ENCODE assay signal across 8 cellular contexts in the genomic region with DNA sequence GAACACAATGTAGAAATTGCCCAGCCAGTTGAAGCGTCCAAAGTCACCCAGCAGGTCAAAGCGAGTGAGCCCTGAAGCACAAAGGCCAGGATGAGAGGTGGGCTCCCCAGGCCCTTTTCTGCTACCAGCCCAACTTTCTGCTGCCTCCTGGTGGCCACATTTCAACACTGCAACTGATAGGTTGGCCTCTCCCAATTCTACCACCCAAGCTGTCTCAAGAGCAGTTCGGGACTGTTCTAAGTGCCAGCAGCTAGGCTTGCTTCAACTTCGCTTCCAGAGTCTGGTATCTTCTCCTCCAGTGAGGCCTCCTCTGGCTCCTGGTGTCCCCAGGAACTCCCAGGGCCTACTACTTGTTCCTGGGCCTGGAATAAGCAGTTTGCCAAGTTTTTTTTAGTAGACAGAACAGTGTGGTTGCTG. TPM values are rescaled to one million over a fixed set of nuclear protein-coding genes. Genes with fewer than 3 reads are reported as not detected.
DNase-seq lines count a peak whose midpoint lies in the region; FAIRE-seq and TF ChIP-seq lines count a peak whose summit lies in the region.

No MANE protein-coding gene starts in this region.

- H3F3A ChIP-seq in neural progenitor cell (ENCODE audit: low read depth): peaks cover 24% of the 10 kb centered on the region

- no peak overlapping the region for H2AFZ ChIP-seq in neural progenitor cell (replicated peaks)

- H3K4me1 Mint-ChIP-seq in neural progenitor cell: peaks cover 18% of the 10 kb centered on the region

- H3K27me3 ChIP-seq in neural progenitor cell: peaks cover 27% of the 10 kb centered on the region

- no peak overlapping the region for H3K4me2 ChIP-seq in neural progenitor cell

- no peaks in the 10 kb centered on the region for H3K9me3 Mint-ChIP-seq in neural progenitor cell

- no peak overlapping the region for H3K27ac Mint-ChIP-seq in neural progenitor cell

- H3K27me3 Mint-ChIP-seq in neural progenitor cell (ENCODE audit: insufficient read depth, low read depth): peaks cover 29% of the 10 kb centered on the region

- H3K79me2 ChIP-seq in neural progenitor cell (ENCODE audit: low read depth): no peaks in the 10 kb centered on the region

- H4K20me1 ChIP-seq in neural progenitor cell (ENCODE audit: low read depth): peaks cover 27% of the 10 kb centered on the region

- peak; percentile 77 for TF ChIP-seq CTCF in epithelial cell of proximal tubule (conservative IDR thresholded peaks at IDR 0.05; ENCODE audit: low read depth, low read length)
- peak; percentile 81 for TF ChIP-seq CTCF in neural progenitor cell (IDR thresholded peaks at IDR 0.05)

- FAIRE-seq in urothelium cell line (lab: Jason Lieb, UNC): no peak

- no peaks in the 10 kb centered on the region for H3K36me3 ChIP-seq in neural progenitor cell

- no peak overlapping the region for H3K9ac ChIP-seq in neural progenitor cell

- H3K9me3 ChIP-seq in neural progenitor cell (ENCODE audit: low read depth): no peaks in the 10 kb centered on the region

- peaks cover 19% of the 10 kb centered on the region for H3K4me1 ChIP-seq in neural progenitor cell

- H3K36me3 Mint-ChIP-seq in neural progenitor cell: peaks cover 32% of the 10 kb centered on the region

- peak overlapping the region; percentile 18 for H3K4me3 Mint-ChIP-seq in neural progenitor cell

- no peak overlapping the region for H3K27ac ChIP-seq in neural progenitor cell

- DNase-seq in NCI-H2196 (lab: John Stamatoyannopoulos, UW; ENCODE audit: unreplicated experiment) (peak; percentile 41), NCI-H2196 treated with DMSO at 0.1 percent for 48 hours (lab: John Stamatoyannopoulos, UW; ENCODE audit: unreplicated experiment) (no peak), NCI-H2227 treated with DMSO at 0.1 percent for 48 hours (lab: John Stamatoyannopoulos, UW) (peak; percentile 2), epithelial cell of proximal tubule (ENCODE audit: low read depth) (no peak), neural progenitor cell (ENCODE audit: low spot score) (peak; percentile 78), urothelium cell line (ENCODE audit: low spot score) (peak; percentile 65), RKO (ENCODE audit: low spot score) (no peak)
- DNase-seq in activated CD8-positive, alpha-beta memory T cell treated with anti-CD3 and anti-CD28 coated beads, Interleukin-2, amount 50 U/mL, for 24 hours (ENCODE audit: extremely low read depth): peak; percentile 37

- H3K4me3 ChIP-seq in epithelial cell of proximal tubule (ENCODE audit: low read depth, low read length) (no peak overlapping the region), neural progenitor cell (no peak overlapping the region)

RNA-seq across cellular contexts. Expression of gene DHH, which starts 3.4 kb away (rescaled TPM):
- 0.14 and 0.52 TPM in 2 replicates for total RNA-seq in epithelial cell of proximal tubule
- total RNA-seq in neural progenitor cell (ENCODE audit: low replicate concordance): 0.03 TPM in 1 of 2 replicates, not detected in the other

RNA-seq across cellular contexts. Expression of gene LMBR1L, which starts 12.6 kb away (rescaled TPM):
- total RNA-seq in epithelial cell of proximal tubule: 21.8 and 37.8 TPM in 2 replicates
- 32.7 and 69.5 TPM in 2 replicates for total RNA-seq in neural progenitor cell (ENCODE audit: low replicate concordance)

RNA-seq across cellular contexts. Expression of gene RHEBL1, which starts 28.3 kb away (rescaled TPM):
- total RNA-seq in epithelial cell of proximal tubule: 1.6 and 2.3 TPM in 2 replicates
- 5.3 and 6.0 TPM in 2 replicates for total RNA-seq in neural progenitor cell (ENCODE audit: low replicate concordance)

RNA-seq across cellular contexts. Expression of gene TUBA1B, which starts 33.2 kb away (rescaled TPM):
- 2,565 and 4,770 TPM in 2 replicates for total RNA-seq in epithelial cell of proximal tubule
- total RNA-seq in neural progenitor cell (ENCODE audit: low replicate concordance): 2,741 and 4,208 TPM in 2 replicates

RNA-seq across cellular contexts. Expression of gene KMT2D, which starts 37.4 kb away (rescaled TPM):
- 16.6 and 17.2 TPM in 2 replicates for total RNA-seq in epithelial cell of proximal tubule
- total RNA-seq in neural progenitor cell (ENCODE audit: low replicate concordance): 19.0 and 31.3 TPM in 2 replicates

Comparison
In these comparisons a context has a peak if more than half of its experiments do, and no peak if none do; other contexts are left out.
1. DNase-seq: peak in NCI-H2196 (single experiment), NCI-H2227 treated with DMSO at 0.1 percent for 48 hours (single experiment), activated CD8-positive, alpha-beta memory T cell treated with anti-CD3 and anti-CD28 coated beads, Interleukin-2, amount 50 U/mL, for 24 hours (single experiment), neural progenitor cell (single experiment) and urothelium cell line (single experiment); none in NCI-H2196 treated with DMSO at 0.1 percent for 48 hours (single experiment), epithelial cell of proximal tubule (single experiment) and RKO (single experiment).